In genomic region chr10:93673791-93674190, GRCh38 we compare ENCODE assay signal across 32 cellular contexts. TPM values are rescaled to one million over a fixed set of nuclear protein-coding genes. Genes with fewer than 3 reads are reported as not detected.
A peak's percentile ranks its signal among the peaks of the same experiment; 100 is the strongest.
DNase-seq lines count a peak whose midpoint lies in the region; ATAC-seq, FAIRE-seq and TF ChIP-seq lines count a peak whose summit lies in the region.
"Had no signal": no experiment of that assay in that cellular context is flagged by ENCODE, and none has a peak within 500 bp of the region (broad histone marks: within the 10 kb centered on the region; RNA-seq: fewer than 3 reads in every experiment).

No MANE protein-coding gene starts in this region.

- TF ChIP-seq RAD21 in liver (IDR thresholded peaks at IDR 0.05) = no peak
- TF ChIP-seq RAD21 in HepG2 (CRISPR knock-in tag; IDR thresholded peaks at IDR 0.05) = no peak

- TF ChIP-seq CTCF in liver (IDR thresholded peaks at IDR 0.05; ENCODE audit: low read depth, low read length, missing input control) (no peak), HepG2 (CRISPR knock-in tag; IDR thresholded peaks at IDR 0.05) (no peak), right lobe of liver (IDR thresholded peaks at IDR 0.05) (no peak), ascending aorta (IDR thresholded peaks at IDR 0.05) (no peak)

- no TSS peak for BruUV-seq in HepG2 (replicated peaks; lab: Mats Ljungman, UMichigan)

- no peak for TF ChIP-seq EP300 in HepG2 (IDR thresholded peaks at IDR 0.05; ENCODE audit: low read depth in 2 of 2, low read length in 2 of 2)
- TF ChIP-seq EP300 in HepG2 (CRISPR knock-in tag; IDR thresholded peaks at IDR 0.05; ENCODE audit: borderline replicate concordance) = no peak

- H3K36me3 ChIP-seq in liver (ENCODE audit: control insufficient read depth in 4 of 4, insufficient read depth in 3 of 4, low read depth in 1 of 4, low read length in 3 of 4) (peaks cover 0 to 5% (median 1%) of the 10 kb centered on the region in 4 donors), HepG2 (replicated peaks in 1 of 2; ENCODE audit: control insufficient read depth in 1 of 2, insufficient read depth in 2 of 2, low read length in 2 of 2) (peaks cover 7 to 30% of the 10 kb centered on the region in 2 experiments; a peak in 3 of 5 replicates), right lobe of liver (peaks cover 0 to 5% (median 2%) of the 10 kb centered on the region in 4 donors), ascending aorta (peaks cover 39 to 54% of the 10 kb centered on the region in 2 donors)
- H3K36me3 ChIP-seq: BE2C had no signal

- no peak for TF ChIP-seq POLR2A in HepG2 (IDR thresholded peaks at IDR 0.05; ENCODE audit: insufficient read depth in 1 of 2, low read depth in 2 of 2, low read length in 2 of 2)
- TF ChIP-seq POLR2A in right lobe of liver (IDR thresholded peaks at IDR 0.05) = no peak

- no peaks in the 10 kb centered on the region for H3K79me2 ChIP-seq in HepG2 (ENCODE audit: insufficient read depth, low read length)

- H3K4me1 ChIP-seq in liver (ENCODE audit: control insufficient read depth in 4 of 4, insufficient read depth in 4 of 4, low read length in 3 of 4) (peaks cover 3 to 51% (median 40%) of the 10 kb centered on the region in 4 donors), HepG2 (ENCODE audit: insufficient read depth, low read length) (peaks cover 35% of the 10 kb centered on the region), right lobe of liver (peaks cover 0 to 68% (median 21%) of the 10 kb centered on the region in 4 donors), ascending aorta (no peaks in the 10 kb centered on the region)
- H3K4me1 ChIP-seq: A549; BE2C; BLaER1; BLaER1 treated with 17β-estradiol and CSF1 and Interleukin-3, amounts not matched to agents 10 nM and 100 nM had no signal

- CTCF ChIA-PET in HepG2 (lab: Yijun Ruan, JAX; ENCODE audit: low intra/inter-chr PET ratio, low total read pairs) = no interaction called here

- no peak overlapping the region for H2AFZ ChIP-seq in HepG2 (ENCODE audit: low read length)

- peak overlapping the region in 1 of 2 donors; percentile 49 for H3K27ac ChIP-seq in liver (ENCODE audit: low read depth in 1 of 2, low read length in 2 of 2)
- H3K27ac ChIP-seq in HepG2 (ENCODE audit: extremely low read length, insufficient read depth, low read length) = no peak overlapping the region
- H3K27ac ChIP-seq in right lobe of liver = peak overlapping the region in 2 of 3 donors; percentile 57 to 72
- no peak overlapping the region for H3K27ac ChIP-seq in ascending aorta
- H3K27ac ChIP-seq: 22Rv1; A549; BLaER1; BLaER1 treated with 17β-estradiol and CSF1 and Interleukin-3, amounts not matched to agents 10 nM and 100 nM; C4-2B had no signal

- DNase-seq in HepG2 (ENCODE audit: low spot score) (no peak), KG1 (lab: John Stamatoyannopoulos, UW) (peak; percentile 2), right lobe of liver (no peak), ascending aorta (ENCODE audit: low spot score in 2 of 2) (no peak)
- no peak for DNase-seq in stimulated activated CD4-positive, alpha-beta T cell treated with anti-CD3 and anti-CD28 coated beads, Interleukin-2, amount 100 ng/mL, for 48 hours
- DNase-seq: 8988T; ACHN; AML-193; BE2C; C1 segment of cervical spinal cord; Caco-2; Calu3; CD4-positive, alpha-beta memory T cell; CD4-positive, alpha-beta T cell; CD4-positive, CD25-positive, alpha-beta regulatory T cell; CD8-positive, alpha-beta memory T cell; CD8-positive, alpha-beta T cell; COR-L47; DMS 273 treated with DMSO at 0.1 percent for 48 hours; DMS153; DMS53; DMS79; DMS79 treated with DMSO at 0.1 percent for 48 hours; DND-41; EL had no signal

- 61% methylated on average over 2 of the region's 2 CpGs for WGBS in liver
- WGBS in HepG2 (ENCODE audit: low lambda C conversion rate) = 94% methylated on average over 2 of the region's 2 CpGs
- WGBS in right lobe of liver (ENCODE audit: insufficient coverage, low coverage, low lambda C conversion rate, missing lambda C conversion rate) = 40% methylated on average over 2 of the region's 2 CpGs

- intact Hi-C loops in HepG2 (cut with micrococcal nuclease; ENCODE audit: unreplicated experiment) = loop anchor here (5.0 kb wide), 1 partner anchor 71 kb away; the partner anchor contains the start of gene RBP4
- intact Hi-C loops in right lobe of liver (cut with DNase I) = loop anchor here in 1 of 2 donors (10.0 kb wide), 1 partner anchor 79 kb away; no protein-coding TSS in a partner anchor
- intact Hi-C loops in ascending aorta (cut with DNase I) = loop anchor here (10.0 kb wide), 1 partner anchor 309 kb away; no protein-coding TSS in a partner anchor

- H3K4me3 ChIP-seq in liver (ENCODE audit: low read depth in 1 of 3, low read length in 3 of 3) (no peak overlapping the region), HepG2 (replicated peaks in 1 of 3; ENCODE audit: insufficient read depth in 1 of 3, low read depth in 2 of 3, low read length in 3 of 3) (no peak overlapping the region), right lobe of liver (no peak overlapping the region), ascending aorta (no peak overlapping the region)
- H3K4me3 ChIP-seq: A549; BLaER1; BLaER1 treated with 17β-estradiol and CSF1 and Interleukin-3, amounts not matched to agents 10 nM and 100 nM had no signal

- no peak overlapping the region for H3K4me2 ChIP-seq in HepG2 (ENCODE audit: low read depth, low read length)
- H3K4me2 ChIP-seq: A549; BLaER1; BLaER1 treated with 17β-estradiol and CSF1 and Interleukin-3, amounts not matched to agents 10 nM and 100 nM had no signal

- POLR2A ChIA-PET in HepG2 (lab: Yijun Ruan, JAX) = no interaction called here

- H3K9ac ChIP-seq in liver (ENCODE audit: low read depth in 1 of 2, low read length in 2 of 2) = no peak overlapping the region
- no peak overlapping the region for H3K9ac ChIP-seq in HepG2 (ENCODE audit: insufficient read depth, low read depth, low read length)
- H3K9ac ChIP-seq: BLaER1; BLaER1 treated with 17β-estradiol and CSF1 and Interleukin-3, amounts not matched to agents 10 nM and 100 nM had no signal

- no peaks in the 10 kb centered on the region for H4K20me1 ChIP-seq in HepG2 (ENCODE audit: insufficient read depth, low read length)
- H4K20me1 ChIP-seq: BLaER1; BLaER1 treated with 17β-estradiol and CSF1 and Interleukin-3, amounts not matched to agents 10 nM and 100 nM had no signal

- no peak for FAIRE-seq in HepG2 (lab: Jason Lieb, UNC)
- FAIRE-seq: A204.1, A549 had no signal

- H3K9me3 ChIP-seq in liver (ENCODE audit: control insufficient read depth in 4 of 4, low read length in 3 of 4) (no peaks in the 10 kb centered on the region), HepG2 (ENCODE audit: low read length) (no peaks in the 10 kb centered on the region), right lobe of liver (no peaks in the 10 kb centered on the region), ascending aorta (no peaks in the 10 kb centered on the region)
- H3K9me3 ChIP-seq: A549; BE2C; BLaER1; BLaER1 treated with 17β-estradiol and CSF1 and Interleukin-3, amounts not matched to agents 10 nM and 100 nM; Caco-2 had no signal

- in situ Hi-C loops in HepG2 (cut with HindIII; ENCODE audit: extremely low pct_ligation_motif_present, low pct_unique_long_range_greater_than_20kb) = no loop called here

- no peaks in the 10 kb centered on the region for H3K27me3 ChIP-seq in liver (ENCODE audit: control insufficient read depth in 4 of 4, insufficient read depth in 4 of 4, low read length in 3 of 4)
- no peaks in the 10 kb centered on the region for H3K27me3 ChIP-seq in HepG2 (ENCODE audit: control insufficient read depth in 1 of 2, insufficient read depth in 2 of 2, low read length in 2 of 2)
- H3K27me3 ChIP-seq in right lobe of liver = no peaks in the 10 kb centered on the region
- H3K27me3 ChIP-seq in ascending aorta = no peaks in the 10 kb centered on the region
- H3K27me3 ChIP-seq: BE2C; BLaER1; BLaER1 treated with 17β-estradiol and CSF1 and Interleukin-3, amounts not matched to agents 10 nM and 100 nM had no signal

- ATAC-seq in HepG2 (no peak), right lobe of liver (peak in 3 of 4 donors; percentile 18 to 32 (median 20))
- ATAC-seq: A549; CD8-positive, alpha-beta T cell had no signal

TF ChIP-seq in liver, 16 proteins besides CTCF, POLR2A, EP300 and RAD21 (continues in another document):
- no peak for TF ChIP-seq TAF1 (conservative IDR thresholded peaks at IDR 0.05)
- TF ChIP-seq EGR1 (IDR thresholded peaks at IDR 0.05; ENCODE audit: low read depth in 2 of 2) = no peak

TF ChIP-seq in HepG2, 621 proteins besides CTCF, POLR2A, EP300 and RAD21 (continues in another document):
- no peak for TF ChIP-seq ZNF672 (CRISPR knock-in tag; IDR thresholded peaks at IDR 0.05)
- TF ChIP-seq JARID2 (CRISPR knock-in tag; IDR thresholded peaks at IDR 0.05; ENCODE audit: insufficient replicate concordance) = no peak
- TF ChIP-seq ZFY (CRISPR knock-in tag; IDR thresholded peaks at IDR 0.05) = no peak
- no peak for TF ChIP-seq ZFP36L2 (CRISPR knock-in tag; IDR thresholded peaks at IDR 0.05)

RNA-seq across cellular contexts. Expression of gene FRA10AC1, which starts 28.6 kb away (rescaled TPM):
- total RNA-seq in liver (1 to 10 TPM; 4.8 to 6.9 TPM), HepG2 (2016; rRNA removed; fragmentation: Illumina TruSeq; extraction: Trizol) (5.2 and 5.3 TPM in 2 replicates), right lobe of liver (1 to 10 TPM; 4.2 to 9.4 (median 6.6) TPM), ascending aorta (1.7 TPM)
- polyA plus RNA-seq in liver (10 to 100 TPM in 1 of 2 donors, 1 to 10 TPM in 1; 2.5 to 19.2 TPM), HepG2 (2011; rRNA removed) (6.4 and 7.4 TPM in 2 replicates)
- total RNA-seq in HepG2 (2016; cell fraction: cytosol; rRNA removed; fragmentation: Illumina TruSeq; extraction: Trizol; ENCODE audit: low read depth) = 2.1 and 2.7 TPM in 2 replicates
- total RNA-seq in HepG2 (2016; cell fraction: insoluble cytoplasmic fraction; rRNA removed; fragmentation: Illumina TruSeq; extraction: Trizol) = 5.4 and 6.3 TPM in 2 replicates
- 4.5 and 4.8 TPM in 2 replicates for total RNA-seq in HepG2 (2016; cell fraction: membrane; rRNA removed; fragmentation: Illumina TruSeq; extraction: Trizol)
- 19.1 and 24.8 TPM in 2 replicates for total RNA-seq in HepG2 (2016; cell fraction: nucleus; rRNA removed; fragmentation: Illumina TruSeq; extraction: Trizol)
- polyA plus RNA-seq in HepG2 (2011; cell fraction: cytosol; rRNA removed) = 0.58 and 1.0 TPM in 2 replicates
- polyA plus RNA-seq in HepG2 (2011; cell fraction: nucleus; rRNA removed) = 7.8 and 13.9 TPM in 2 replicates
- 17.5 and 19.1 TPM in 2 replicates for polyA plus RNA-seq in HepG2 (2012)
- 1.8 and 1.9 TPM in 2 replicates for polyA plus RNA-seq in HepG2 (2016; cell fraction: cytosol; fragmentation: Illumina TruSeq; extraction: Trizol; ENCODE audit: low read depth)
- polyA plus RNA-seq in HepG2 (2016; cell fraction: insoluble cytoplasmic fraction; fragmentation: Illumina TruSeq; extraction: Trizol; ENCODE audit: low read depth) = 8.3 and 9.5 TPM in 2 replicates
- 2.8 and 2.9 TPM in 2 replicates for polyA plus RNA-seq in HepG2 (2016; cell fraction: membrane; fragmentation: Illumina TruSeq; extraction: Trizol; ENCODE audit: low read depth)
- polyA plus RNA-seq in HepG2 (2016; cell fraction: nucleus; fragmentation: Illumina TruSeq; extraction: Trizol; ENCODE audit: insufficient read depth, low read depth) = 29.1 and 30.9 TPM in 2 replicates
- 2.5 and 2.9 TPM in 2 replicates for polyA minus RNA-seq in HepG2 (2011; rRNA and poly(A)+ RNA removed; ENCODE audit: low replicate concordance)
- polyA minus RNA-seq in HepG2 (2011; cell fraction: cytosol; rRNA and poly(A)+ RNA removed) = 1.1 and 2.6 TPM in 2 replicates
- polyA minus RNA-seq in HepG2 (2011; cell fraction: nucleus; rRNA and poly(A)+ RNA removed) = 58.6 and 62.0 TPM in 2 replicates

Comparison
In these comparisons a context has a peak if more than half of its experiments do, and no peak if none do; other contexts are left out.
1. H3K27ac ChIP-seq: peak in right lobe of liver (2 of 3); none in HepG2 (single experiment) and ascending aorta (0 of 2).